ENCODE assay signal across 10 cellular contexts in genomic region chr3:42020681-42021307, GRCh38. TPM values are rescaled to one million over a fixed set of nuclear protein-coding genes. Genes with fewer than 3 reads are reported as not detected.
A peak's percentile ranks its signal among the peaks of the same experiment; 100 is the strongest.
DNase-seq lines count a peak whose midpoint lies in the region; ATAC-seq, FAIRE-seq and TF ChIP-seq lines count a peak whose summit lies in the region.
"Had no signal": no experiment of that assay in that cellular context is flagged by ENCODE, and none has a peak within 500 bp of the region (broad histone marks: within the 10 kb centered on the region; RNA-seq: fewer than 3 reads in every experiment).

No MANE protein-coding gene starts in this region.

- H3K9me3 Mint-ChIP-seq in stimulated activated naive CD8-positive, alpha-beta T cell treated with anti-CD3 and anti-CD28 coated beads, Interleukin-15, amount 100 ng/mL, for 72 hours: no peaks in the 10 kb centered on the region
- no peaks in the 10 kb centered on the region for H3K9me3 Mint-ChIP-seq in astrocyte (ENCODE audit: unreplicated experiment)
- H3K9me3 Mint-ChIP-seq: CD8-positive, alpha-beta memory T cell had no signal

- H3K27ac Mint-ChIP-seq in stimulated activated naive CD8-positive, alpha-beta T cell treated with anti-CD3 and anti-CD28 coated beads, Interleukin-15, amount 100 ng/mL, for 72 hours: peak overlapping the region in 1 of 2 donors; percentile 58
- H3K27ac Mint-ChIP-seq in astrocyte (ENCODE audit: unreplicated experiment): peak overlapping the region; percentile 48

- H3K36me3 ChIP-seq in astrocyte (ENCODE audit: insufficient read depth, low read length): no peaks in the 10 kb centered on the region
- H3K36me3 ChIP-seq in vagina: no peaks in the 10 kb centered on the region

- no peak for TF ChIP-seq CTCF in astrocyte (IDR thresholded peaks at IDR 0.05; ENCODE audit: insufficient read depth, low read depth, low read length)
- TF ChIP-seq CTCF in vagina (IDR thresholded peaks at IDR 0.05): no peak
- no peak for TF ChIP-seq CTCF in D721Med (IDR thresholded peaks at IDR 0.05; ENCODE audit: insufficient read depth, missing control alignments)

- H2AFZ ChIP-seq in astrocyte (ENCODE audit: low read depth, low read length): no peak overlapping the region

- H3K4me1 ChIP-seq in astrocyte (ENCODE audit: insufficient read depth, low read length) (peaks cover 51% of the 10 kb centered on the region), vagina (peaks cover 87% of the 10 kb centered on the region)

- peaks cover 82% of the 10 kb centered on the region for H3K4me1 Mint-ChIP-seq in stimulated activated naive CD8-positive, alpha-beta T cell treated with anti-CD3 and anti-CD28 coated beads, Interleukin-15, amount 100 ng/mL, for 72 hours
- peaks cover 67% of the 10 kb centered on the region for H3K4me1 Mint-ChIP-seq in astrocyte (ENCODE audit: low read depth, unreplicated experiment)

- peak overlapping the region; percentile 14 for H3K4me3 ChIP-seq in astrocyte (ENCODE audit: insufficient read depth, low read depth, low read length)
- no peak overlapping the region for H3K4me3 ChIP-seq in vagina

- no peaks in the 10 kb centered on the region for H3K27me3 ChIP-seq in astrocyte (ENCODE audit: insufficient read depth, low read length)
- H3K27me3 ChIP-seq in vagina: no peaks in the 10 kb centered on the region

- H3K36me3 Mint-ChIP-seq in astrocyte (ENCODE audit: low read depth, unreplicated experiment): peaks cover 2% of the 10 kb centered on the region
- H3K36me3 Mint-ChIP-seq: CD8-positive, alpha-beta memory T cell had no signal

- FAIRE-seq in astrocyte (lab: Jason Lieb, UNC) (peak; percentile 89), D721Med (lab: Jason Lieb, UNC) (no peak)

- H3K9me3 ChIP-seq in astrocyte (ENCODE audit: insufficient read depth, low read depth, low read length) (no peaks in the 10 kb centered on the region), vagina (no peaks in the 10 kb centered on the region)

- H3K27me3 Mint-ChIP-seq in stimulated activated naive CD8-positive, alpha-beta T cell treated with anti-CD3 and anti-CD28 coated beads, Interleukin-15, amount 100 ng/mL, for 72 hours: no peaks in the 10 kb centered on the region
- no peaks in the 10 kb centered on the region for H3K27me3 Mint-ChIP-seq in astrocyte (ENCODE audit: low read depth, unreplicated experiment)
- H3K27me3 Mint-ChIP-seq: CD8-positive, alpha-beta memory T cell had no signal

- DNase-seq in stimulated activated naive CD8-positive, alpha-beta T cell treated with anti-CD3 and anti-CD28 coated beads, Interleukin-15, Interleukin-2, amounts not matched to agents 100 U/mL and 50 U/mL, for 24 hours: no peak
- no peak for DNase-seq in stimulated activated naive CD8-positive, alpha-beta T cell treated with anti-CD3 and anti-CD28 coated beads, Interleukin-15, amount 100 ng/mL, for 72 hours
- DNase-seq in astrocyte (ENCODE audit: low read depth) (peak; percentile 86), left kidney (ENCODE audit: low read depth, low spot score) (peak; percentile 21), vagina (ENCODE audit: extremely low spot score in 2 of 2) (no peak), GM19240 (ENCODE audit: insufficient read length, low spot score) (no peak), D721Med (ENCODE audit: insufficient read length, low spot score) (no peak), COLO668 (lab: John Stamatoyannopoulos, UW; ENCODE audit: unreplicated experiment) (no peak)
- DNase-seq: CD8-positive, alpha-beta memory T cell; occipital lobe had no signal

- peak overlapping the region; percentile 76 for H3K4me2 ChIP-seq in astrocyte (ENCODE audit: low read length)

- H3K27ac ChIP-seq in astrocyte (ENCODE audit: low read depth, low read length) (peak overlapping the region; percentile 85), vagina (peak overlapping the region; percentile 10)

- no peak overlapping the region for H3K4me3 Mint-ChIP-seq in stimulated activated naive CD8-positive, alpha-beta T cell treated with anti-CD3 and anti-CD28 coated beads, Interleukin-15, amount 100 ng/mL, for 72 hours
- peak overlapping the region; percentile 11 for H3K4me3 Mint-ChIP-seq in astrocyte (ENCODE audit: unreplicated experiment)
- H3K4me3 Mint-ChIP-seq: CD8-positive, alpha-beta memory T cell had no signal

- H3K9ac ChIP-seq in astrocyte (ENCODE audit: low read length): peak overlapping the region; percentile 63

- H4K20me1 ChIP-seq in astrocyte (ENCODE audit: insufficient read depth, low read length): peaks cover 15% of the 10 kb centered on the region

- intact Hi-C loops in vagina (cut with DNase I): no loop called here

- peaks cover 86% of the 10 kb centered on the region for H3K79me2 ChIP-seq in astrocyte (ENCODE audit: insufficient read depth, low read length)

- no peak for TF ChIP-seq POLR2A in vagina (IDR thresholded peaks at IDR 0.05)

- peak; percentile 41 for ATAC-seq in stimulated activated naive CD8-positive, alpha-beta T cell treated with anti-CD3 and anti-CD28 coated beads, Interleukin-15, Interleukin-2, amounts not matched to agents 100 U/mL and 50 U/mL, for 24 hours
- ATAC-seq in stimulated activated naive CD8-positive, alpha-beta T cell treated with anti-CD3 and anti-CD28 coated beads, Interleukin-15, amount 100 ng/mL, for 72 hours: no peak

RNA-seq across cellular contexts. Expression of gene ULK4, which starts 58.9 kb away (rescaled TPM):
- total RNA-seq in astrocyte (6.6 and 8.5 TPM in 2 replicates), vagina (24.1 TPM)

Comparison
In these comparisons a context has a peak if more than half of its experiments do, and no peak if none do; other contexts are left out.
1. DNase-seq: peak in astrocyte (single experiment) and left kidney (single experiment); none in stimulated activated naive CD8-positive, alpha-beta T cell treated with anti-CD3 and anti-CD28 coated beads, Interleukin-15, Interleukin-2, amounts not matched to agents 100 U/mL and 50 U/mL, for 24 hours (single experiment), stimulated activated naive CD8-positive, alpha-beta T cell treated with anti-CD3 and anti-CD28 coated beads, Interleukin-15, amount 100 ng/mL, for 72 hours (0 of 2), vagina (0 of 2), GM19240 (single experiment), D721Med (single experiment) and COLO668 (single experiment).